In the genomic region with DNA sequence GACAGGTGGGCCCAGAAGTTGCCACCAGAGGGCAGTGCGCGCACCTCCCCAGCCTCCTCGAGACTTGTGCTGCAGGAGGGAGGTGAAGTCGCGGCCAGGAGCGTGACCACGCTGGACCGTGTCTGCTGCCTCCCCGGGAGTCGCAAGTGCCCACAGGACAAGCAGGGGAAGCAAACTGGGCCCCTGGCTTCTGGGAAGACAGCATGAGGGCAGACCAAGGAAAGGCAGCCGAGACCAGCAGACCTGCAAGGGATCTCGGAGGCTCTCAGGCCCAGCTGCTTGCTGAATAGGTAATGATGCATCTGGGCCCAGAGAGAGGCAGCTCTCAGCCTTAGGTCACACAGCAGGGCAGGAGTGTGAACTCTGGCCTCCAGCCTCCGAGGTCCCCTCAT, we compare ENCODE assay signal across 1 cellular context.
TF ChIP-seq lines count a peak whose summit lies in the region.

No MANE protein-coding gene starts in this region.

TF ChIP-seq in HCT116, 20 proteins besides CTCF, POLR2A, EP300 and RAD21:
- TF ChIP-seq TCF7L2 (IDR thresholded peaks at IDR 0.05; ENCODE audit: borderline replicate concordance, extremely low read depth, insufficient read depth, insufficient read length) (no peak), CEBPB (IDR thresholded peaks at IDR 0.05; ENCODE audit: low read depth) (no peak)
